20 cellular contexts compared by ENCODE assay signal in genomic region chr2:558302-558642, GRCh38.
DNase-seq lines count a peak whose midpoint lies in the region; ATAC-seq and TF ChIP-seq lines count a peak whose summit lies in the region.
"Had no signal": no experiment of that assay in that cellular context is flagged by ENCODE, and none has a peak within 500 bp of the region (broad histone marks: within the 10 kb centered on the region; RNA-seq: fewer than 3 reads in every experiment).

No MANE protein-coding gene starts in this region.

- H3K9me3 Mint-ChIP-seq in T-cell (no peaks in the 10 kb centered on the region), H9 (no peaks in the 10 kb centered on the region; a peak in 1 of 5 replicates)
- H3K9me3 Mint-ChIP-seq: CD8-positive, alpha-beta T cell had no signal

- H3T11ph ChIP-seq in H9 (ENCODE audit: low read length) = no peak overlapping the region

- no peaks in the 10 kb centered on the region for H3K36me3 Mint-ChIP-seq in T-cell
- no peaks in the 10 kb centered on the region for H3K36me3 Mint-ChIP-seq in H9 (ENCODE audit: insufficient read depth in 1 of 3, low read depth in 3 of 3)
- H3K36me3 Mint-ChIP-seq: CD8-positive, alpha-beta T cell had no signal

- H3K27me3 Mint-ChIP-seq in T-cell (peaks cover 12 to 26% of the 10 kb centered on the region in 2 donors), H9 (ENCODE audit: low read depth) (peaks cover 14% of the 10 kb centered on the region)

- H3K4me3 Mint-ChIP-seq in T-cell (peak overlapping the region in 2 of 3 donors; percentile 34 to 47), H9 (no peak overlapping the region)
- H3K4me3 Mint-ChIP-seq: HFFc6 had no signal

- ATAC-seq in T-cell (replicated peaks in 1 of 4) (no peak), left lung (no peak), left colon (no peak)
- ATAC-seq: CD8-positive, alpha-beta T cell had no signal

- H2AK5ac ChIP-seq in mesenchymal stem cell (ENCODE audit: low read length, severe bottlenecking) (no peak overlapping the region), H9 (ENCODE audit: insufficient read length, low read length) (no peak overlapping the region)

- H3K36me3 ChIP-seq in mesenchymal stem cell (ENCODE audit: control insufficient read depth in 1 of 2, insufficient read depth in 2 of 2, low read depth in 1 of 2, low read length in 2 of 2) (no peaks in the 10 kb centered on the region), subcutaneous abdominal adipose tissue (ENCODE audit: control insufficient read depth in 5 of 5, insufficient read depth in 5 of 5, low read length in 5 of 5) (no peaks in the 10 kb centered on the region), left lung (no peaks in the 10 kb centered on the region)

- no peak overlapping the region for H3K56ac ChIP-seq in H9 (ENCODE audit: insufficient read length, low read depth, low read length)

- no peak overlapping the region for H3K23ac ChIP-seq in mesenchymal stem cell (ENCODE audit: low read length in 2 of 2)
- no peak overlapping the region for H3K23ac ChIP-seq in H9 (ENCODE audit: insufficient read length, low read depth, low read length)

- H3K23me2 ChIP-seq in H9 (ENCODE audit: insufficient read length, low read depth, low read length, poor library complexity, severe bottlenecking) = no peaks in the 10 kb centered on the region

- peaks cover 0 to under 1% (median under 1%) of the 10 kb centered on the region in 3 donors for H3K4me1 Mint-ChIP-seq in T-cell
- peaks cover 6 to 10% of the 10 kb centered on the region in 2 experiments; a peak in 3 of 4 replicates for H3K4me1 Mint-ChIP-seq in H9

- H3K27me3 ChIP-seq in mesenchymal stem cell (ENCODE audit: control insufficient read depth in 1 of 2, insufficient read depth in 1 of 2, low read length in 2 of 2) (peaks cover 0 to 20% of the 10 kb centered on the region in 2 experiments), subcutaneous abdominal adipose tissue (ENCODE audit: control insufficient read depth in 5 of 5, insufficient read depth in 4 of 5, low read length in 5 of 5) (peaks cover 0 to 14% (median 4%) of the 10 kb centered on the region in 5 donors), left lung (peaks cover 0 to 14% of the 10 kb centered on the region in 2 donors), H9 (ENCODE audit: insufficient read depth, low read length) (no peaks in the 10 kb centered on the region)

- H3K14ac ChIP-seq in mesenchymal stem cell (ENCODE audit: low read length in 2 of 2) = no peak overlapping the region
- no peak overlapping the region for H3K14ac ChIP-seq in H9 (ENCODE audit: insufficient read depth, low read length)

- H2BK20ac ChIP-seq in H9 (ENCODE audit: low read depth, low read length, poor library complexity, severe bottlenecking) = no peak overlapping the region

- H3K27ac ChIP-seq in C4-2B (peak overlapping the region; percentile 93), mesenchymal stem cell (ENCODE audit: low read length, poor library complexity, severe bottlenecking) (no peak overlapping the region), subcutaneous abdominal adipose tissue (ENCODE audit: low read depth, low read length) (no peak overlapping the region), left lung (no peak overlapping the region), H9 (ENCODE audit: insufficient read length, low read depth, low read length) (no peak overlapping the region)
- H3K27ac ChIP-seq: GM23248, PC-9, SK-N-MC had no signal

- CTCF ChIA-PET in T-cell (lab: Charles Lee) = no interaction called here

- no peak overlapping the region for H4K5ac ChIP-seq in H9 (ENCODE audit: insufficient read length, low read depth, low read length)

- DNase-seq in T-cell (no peak), mesenchymal stem cell (no peak), left lung (no peak), left colon (no peak), H9 (no peak)
- DNase-seq: Caco-2; CD8-positive, alpha-beta T cell; GM23248; H7; HFFc6; KBM-7; NCI-H2029; NCI-H446 treated with DMSO at 0.1 percent for 48 hours; NK-92 treated with Interleukin-12 subunit alpha and Interleukin-12 subunit beta, amount 100 ng/mL, for 24 hours; PC-9; RPMI8226; SHP77 treated with DMSO at 0.1 percent for 48 hours had no signal

- no peak overlapping the region for H2BK12ac ChIP-seq in mesenchymal stem cell (ENCODE audit: low read length in 2 of 2)
- H2BK12ac ChIP-seq in H9 (ENCODE audit: insufficient read length, low read depth, low read length) = no peak overlapping the region

- H3K9me3 ChIP-seq in mesenchymal stem cell (ENCODE audit: control insufficient read depth, low read length) (no peaks in the 10 kb centered on the region), subcutaneous abdominal adipose tissue (ENCODE audit: control insufficient read depth in 5 of 5, low read length in 5 of 5) (peaks cover 0 to 3% (median 0%) of the 10 kb centered on the region in 5 donors), left lung (no peaks in the 10 kb centered on the region), H9 (ENCODE audit: control insufficient read depth, low read depth, low read length) (no peaks in the 10 kb centered on the region)
- H3K9me3 ChIP-seq: Caco-2 had no signal

- WGBS in mesenchymal stem cell = 90% methylated on average over 17 of the region's 17 CpGs
- WGBS in H9 (ENCODE audit: extremely low coverage, insufficient read length, low lambda C conversion rate) = no CpG with 5 or more reads among the region's 17 CpGs

- H4K20me1 ChIP-seq in H9 (ENCODE audit: control insufficient read depth, insufficient read depth, insufficient read length) = no peaks in the 10 kb centered on the region

- H4K91ac ChIP-seq in mesenchymal stem cell (ENCODE audit: low read length) = no peak overlapping the region
- no peak overlapping the region for H4K91ac ChIP-seq in H9 (ENCODE audit: insufficient read length, low read depth, low read length)

- H3K18ac ChIP-seq in mesenchymal stem cell (ENCODE audit: low read depth in 1 of 2, low read length in 2 of 2) (no peak overlapping the region), H9 (ENCODE audit: insufficient read length, low read depth, low read length) (no peak overlapping the region)

- H3K79me1 ChIP-seq in mesenchymal stem cell (replicated peaks; ENCODE audit: low read length, poor library complexity, severe bottlenecking) (no peaks in the 10 kb centered on the region), H9 (ENCODE audit: insufficient read depth, low read depth, low read length, poor library complexity, severe bottlenecking) (no peaks in the 10 kb centered on the region)

- H2BK5ac ChIP-seq in mesenchymal stem cell (ENCODE audit: low read depth, low read length, poor library complexity, severe bottlenecking) = no peak overlapping the region
- H2BK5ac ChIP-seq in H9 (ENCODE audit: insufficient read length, low read length) = no peak overlapping the region

- intact Hi-C loops in left lung (cut with DNase I) (no loop called here), left colon (cut with DNase I, micrococcal nuclease) (no loop called here)

- no peaks in the 10 kb centered on the region for H3K79me2 ChIP-seq in H9 (ENCODE audit: insufficient read depth, low read length)

- H2AFZ ChIP-seq in mesenchymal stem cell (ENCODE audit: low read depth, low read length) = no peak overlapping the region
- no peak overlapping the region for H2AFZ ChIP-seq in H9 (ENCODE audit: low read length)
- H2AFZ ChIP-seq: GM23248, PC-9 had no signal

- H3K4me3 ChIP-seq in mesenchymal stem cell (ENCODE audit: insufficient read depth in 1 of 2, low read depth in 1 of 2, low read length in 2 of 2) (peak overlapping the region in 1 of 2 experiments; percentile 44), subcutaneous abdominal adipose tissue (ENCODE audit: low read depth in 1 of 5, low read length in 5 of 5) (peak overlapping the region in 3 of 5 donors; percentile 23 to 55 (median 36)), left lung (no peak overlapping the region)
- H3K4me3 ChIP-seq: GM23248, PC-9, SK-N-MC had no signal

- H4K8ac ChIP-seq in mesenchymal stem cell (ENCODE audit: low read length) (no peak overlapping the region), H9 (replicated peaks; ENCODE audit: insufficient read length, low read depth, low read length) (no peak overlapping the region)

- H3K4me1 ChIP-seq in mesenchymal stem cell (ENCODE audit: control insufficient read depth, insufficient read depth, low read depth, low read length) (no peaks in the 10 kb centered on the region), subcutaneous abdominal adipose tissue (ENCODE audit: control insufficient read depth in 5 of 5, insufficient read depth in 5 of 5, low read length in 5 of 5) (peaks cover 0 to 4% (median 0%) of the 10 kb centered on the region in 5 donors), left lung (no peaks in the 10 kb centered on the region), H9 (ENCODE audit: insufficient read depth, low read length) (peaks cover 2% of the 10 kb centered on the region; the same call in 1 of the 2 replicates)
- H3K4me1 ChIP-seq: Caco-2 had no signal

- no peak overlapping the region for H3K27ac Mint-ChIP-seq in T-cell
- H3K27ac Mint-ChIP-seq in H9 = peak overlapping the region in 1 of 3 experiments; percentile 44; a peak in 1 of 7 replicates
- H3K27ac Mint-ChIP-seq: CD8-positive, alpha-beta T cell; HFFc6 had no signal

- POLR2A ChIA-PET in T-cell (lab: Charles Lee) = no interaction called here

- H3K4ac ChIP-seq in mesenchymal stem cell (ENCODE audit: low read depth in 1 of 2, low read length in 2 of 2) (no peak overlapping the region), H9 (ENCODE audit: low read depth, low read length) (no peak overlapping the region)

- H3K9ac ChIP-seq in mesenchymal stem cell (ENCODE audit: low read length) (peak overlapping the region; percentile 29), subcutaneous abdominal adipose tissue (ENCODE audit: low read length in 5 of 5) (no peak overlapping the region), H9 (ENCODE audit: extremely low read depth, insufficient read length, low read length) (no peak overlapping the region)
- H3K9ac ChIP-seq: GM23248 had no signal

- H2BK120ac ChIP-seq in mesenchymal stem cell (ENCODE audit: low read depth, low read length) (no peak overlapping the region), H9 (ENCODE audit: low read depth, low read length, poor library complexity, severe bottlenecking) (no peak overlapping the region)

- TF ChIP-seq CTCF in C4-2B (conservative IDR thresholded peaks at IDR 0.05) (no peak), left lung (IDR thresholded peaks at IDR 0.05) (no peak), H9 (conservative IDR thresholded peaks at IDR 0.05) (no peak)

- H2BK15ac ChIP-seq in mesenchymal stem cell (ENCODE audit: low read depth, poor library complexity, severe bottlenecking) (no peak overlapping the region), H9 (ENCODE audit: low read depth, low read length) (no peak overlapping the region)

- no peak overlapping the region for H3K4me2 ChIP-seq in mesenchymal stem cell (ENCODE audit: low read length, poor library complexity, severe bottlenecking)
- no peak overlapping the region for H3K4me2 ChIP-seq in H9 (ENCODE audit: insufficient read depth, insufficient read length, low read length)
- H3K4me2 ChIP-seq: PC-9 had no signal

Comparison
In these comparisons a context has a peak if more than half of its experiments do, and no peak if none do; other contexts are left out.
1. H3K4me3 Mint-ChIP-seq: peak in T-cell (2 of 3); none in H9 (0 of 2).
2. H3K4me3 ChIP-seq: peak in subcutaneous abdominal adipose tissue (3 of 5); none in left lung (0 of 2).